Comparison of ENCODE assay signal across 17 cellular contexts in the genomic region with DNA sequence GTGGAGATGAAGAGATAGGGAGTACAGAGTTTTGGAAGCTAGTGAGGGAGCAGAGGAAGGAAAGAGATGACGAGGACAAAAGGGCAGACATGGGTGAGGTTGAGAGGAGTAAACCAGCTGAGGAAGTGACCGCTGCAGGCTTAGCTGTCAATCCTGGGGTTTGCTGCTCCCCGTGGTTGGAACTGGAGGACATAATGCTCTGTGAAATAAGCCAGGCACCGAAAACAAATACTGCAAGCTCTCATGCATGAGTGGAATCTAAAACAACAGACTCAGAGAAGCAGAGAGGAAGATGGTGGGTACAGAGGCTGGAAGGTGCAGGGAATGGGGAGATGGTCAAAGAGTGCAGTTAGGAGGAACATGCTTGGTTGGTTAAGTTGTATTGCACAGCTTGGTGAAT.
DNase-seq lines count a peak whose midpoint lies in the region; ATAC-seq and TF ChIP-seq lines count a peak whose summit lies in the region.
"Had no signal": no experiment of that assay in that cellular context is flagged by ENCODE, and none has a peak within 500 bp of the region (broad histone marks: within the 10 kb centered on the region; RNA-seq: fewer than 3 reads in every experiment).

No MANE protein-coding gene starts in this region.

- peaks cover 12% of the 10 kb centered on the region for H3K4me1 ChIP-seq in GM23338 (ENCODE audit: insufficient read depth)
- H3K4me1 ChIP-seq: SJSA1 had no signal

- no peaks in the 10 kb centered on the region for H3F3A ChIP-seq in GM23338 (replicated peaks; ENCODE audit: low read depth)

- H3K4me1 Mint-ChIP-seq in GM23338: peaks cover 22% of the 10 kb centered on the region
- peaks cover 24% of the 10 kb centered on the region for H3K4me1 Mint-ChIP-seq in WTC11
- peaks cover 5% of the 10 kb centered on the region for H3K4me1 Mint-ChIP-seq in nephron

- peak; percentile 30 for DNase-seq in DMS153 (lab: John Stamatoyannopoulos, UW)
- DNase-seq in DMS153 treated with DMSO at 0.1 percent for 48 hours (lab: John Stamatoyannopoulos, UW; ENCODE audit: unreplicated experiment): no peak
- DNase-seq in GM23338 (ENCODE audit: low spot score): no peak
- DNase-seq in WTC11 (ENCODE audit: low spot score): no peak
- DNase-seq in DMS 273 (lab: John Stamatoyannopoulos, UW; ENCODE audit: unreplicated experiment): no peak
- DNase-seq: MM.1S, NCI-H1092, NCI-H1694, NCI-H2081 treated with DMSO at 0.1 percent for 48 hours, NCI-H226, NCI-H524 treated with DMSO at 0.1 percent for 48 hours had no signal

- TF ChIP-seq CTCF in GM23338 (conservative IDR thresholded peaks at IDR 0.05; ENCODE audit: low read depth in 2 of 2): no peak
- no peak for TF ChIP-seq CTCF in WTC11 (IDR thresholded peaks at IDR 0.05)
- TF ChIP-seq CTCF in nephron (IDR thresholded peaks at IDR 0.05; ENCODE audit: unreplicated experiment in 3 of 3): no peak

- no peak overlapping the region for H3K27ac ChIP-seq in GM23338 (ENCODE audit: low read depth)
- H3K27ac ChIP-seq: 22Rv1, SJSA1 had no signal

- H3K4me2 ChIP-seq in GM23338: peak overlapping the region; percentile 55; the same call in 1 of the 2 replicates

- CTCF ChIA-PET in WTC11 (lab: Charles Lee): interaction anchor here (2.0 to 5.5 kb wide), 2 partner anchors 35 to 155 kb away, joined by 9 to 31 read pairs; no protein-coding TSS in a partner anchor

- H3K9me2 ChIP-seq in GM23338 (ENCODE audit: insufficient read depth): no peaks in the 10 kb centered on the region

- no peaks in the 10 kb centered on the region for H4K20me1 ChIP-seq in GM23338 (replicated peaks; ENCODE audit: insufficient read depth)

- H3K9me3 Mint-ChIP-seq in GM23338 (peaks cover 24% of the 10 kb centered on the region; the same call in 2 of the 3 replicates), WTC11 (peaks cover 8% of the 10 kb centered on the region), nephron (peaks cover 4% of the 10 kb centered on the region)

- H3K36me3 ChIP-seq in GM23338 (ENCODE audit: insufficient read depth): no peaks in the 10 kb centered on the region
- H3K36me3 ChIP-seq: SJSA1 had no signal

- POLR2A ChIA-PET in WTC11 (lab: Charles Lee): no interaction called here

- no peaks in the 10 kb centered on the region for H3K27me3 ChIP-seq in GM23338 (ENCODE audit: insufficient read depth)
- H3K27me3 ChIP-seq: SJSA1 had no signal

- H3K36me3 Mint-ChIP-seq in GM23338 (ENCODE audit: low read depth): no peaks in the 10 kb centered on the region
- H3K36me3 Mint-ChIP-seq in WTC11: peaks cover 4% of the 10 kb centered on the region; the same call in 1 of the 2 replicates
- H3K36me3 Mint-ChIP-seq in nephron (ENCODE audit: low read depth): no peaks in the 10 kb centered on the region

- H3K79me2 ChIP-seq in GM23338 (replicated peaks; ENCODE audit: insufficient read depth): no peaks in the 10 kb centered on the region

- no peak for ATAC-seq in GM23338
- ATAC-seq in WTC11: no peak
- ATAC-seq in HG03521 (IDR thresholded peaks at IDR 0.05; ENCODE audit: unreplicated experiment): no peak
- ATAC-seq in HG02642 (IDR thresholded peaks at IDR 0.05; ENCODE audit: poor library complexity, unreplicated experiment): no peak
- ATAC-seq: Panc1 had no signal

- H3K27me3 Mint-ChIP-seq in GM23338 (ENCODE audit: insufficient read depth, low read depth, poor library complexity) (peaks cover 8% of the 10 kb centered on the region), WTC11 (ENCODE audit: low read depth) (no peaks in the 10 kb centered on the region; the same call in 1 of the 2 replicates), nephron (ENCODE audit: low read depth) (peaks cover 3% of the 10 kb centered on the region)

- H3K27ac Mint-ChIP-seq in GM23338: 0 out of 2 replicates have a peak overlapping the region, but pooled peaks have one; percentile 17
- peak overlapping the region; percentile 69; the same call in 1 of the 2 replicates for H3K27ac Mint-ChIP-seq in WTC11
- peak overlapping the region in 2 of 3 experiments; percentile 10 to 28 for H3K27ac Mint-ChIP-seq in nephron

- peak overlapping the region; percentile 47; the same call in 1 of the 2 replicates for H2AFZ ChIP-seq in GM23338

- no peak overlapping the region for H3K4me3 ChIP-seq in GM23338
- H3K4me3 ChIP-seq: SJSA1 had no signal

- H3K4me3 Mint-ChIP-seq in GM23338 (no peak overlapping the region), WTC11 (no peak overlapping the region), nephron (no peak overlapping the region)

TF ChIP-seq in GM23338, 12 proteins besides CTCF, POLR2A, EP300 and RAD21 (continues in another document):
- TF ChIP-seq POLR2AphosphoS5 (IDR thresholded peaks at IDR 0.05; ENCODE audit: low read depth): no peak
- TF ChIP-seq, protein P1, sequence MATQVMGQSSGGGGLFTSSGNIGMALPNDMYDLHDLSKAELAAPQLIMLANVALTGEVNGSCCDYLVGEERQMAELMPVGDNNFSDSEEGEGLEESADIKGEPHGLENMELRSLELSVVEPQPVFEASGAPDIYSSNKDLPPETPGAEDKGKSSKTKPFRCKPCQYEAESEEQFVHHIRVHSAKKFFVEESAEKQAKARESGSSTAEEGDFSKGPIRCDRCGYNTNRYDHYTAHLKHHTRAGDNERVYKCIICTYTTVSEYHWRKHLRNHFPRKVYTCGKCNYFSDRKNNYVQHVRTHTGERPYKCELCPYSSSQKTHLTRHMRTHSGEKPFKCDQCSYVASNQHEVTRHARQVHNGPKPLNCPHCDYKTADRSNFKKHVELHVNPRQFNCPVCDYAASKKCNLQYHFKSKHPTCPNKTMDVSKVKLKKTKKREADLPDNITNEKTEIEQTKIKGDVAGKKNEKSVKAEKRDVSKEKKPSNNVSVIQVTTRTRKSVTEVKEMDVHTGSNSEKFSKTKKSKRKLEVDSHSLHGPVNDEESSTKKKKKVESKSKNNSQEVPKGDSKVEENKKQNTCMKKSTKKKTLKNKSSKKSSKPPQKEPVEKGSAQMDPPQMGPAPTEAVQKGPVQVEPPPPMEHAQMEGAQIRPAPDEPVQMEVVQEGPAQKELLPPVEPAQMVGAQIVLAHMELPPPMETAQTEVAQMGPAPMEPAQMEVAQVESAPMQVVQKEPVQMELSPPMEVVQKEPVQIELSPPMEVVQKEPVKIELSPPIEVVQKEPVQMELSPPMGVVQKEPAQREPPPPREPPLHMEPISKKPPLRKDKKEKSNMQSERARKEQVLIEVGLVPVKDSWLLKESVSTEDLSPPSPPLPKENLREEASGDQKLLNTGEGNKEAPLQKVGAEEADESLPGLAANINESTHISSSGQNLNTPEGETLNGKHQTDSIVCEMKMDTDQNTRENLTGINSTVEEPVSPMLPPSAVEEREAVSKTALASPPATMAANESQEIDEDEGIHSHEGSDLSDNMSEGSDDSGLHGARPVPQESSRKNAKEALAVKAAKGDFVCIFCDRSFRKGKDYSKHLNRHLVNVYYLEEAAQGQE (IDR thresholded peaks at IDR 0.05; ENCODE audit: unreplicated experiment): no peak
- no peak for TF ChIP-seq ZNF114 (CRISPR knock-in tag; IDR thresholded peaks at IDR 0.05)
- TF ChIP-seq CREB1 (CRISPR knock-in tag; IDR thresholded peaks at IDR 0.05; ENCODE audit: low read depth): no peak
- no peak for TF ChIP-seq JUNB (IDR thresholded peaks at IDR 0.05; ENCODE audit: unreplicated experiment)
- no peak for TF ChIP-seq EZH2phosphoT487 (IDR thresholded peaks at IDR 0.05; ENCODE audit: unreplicated experiment)
- no peak for TF ChIP-seq EZH2 (IDR thresholded peaks at IDR 0.05; ENCODE audit: low read depth, unreplicated experiment)
- no peak for TF ChIP-seq STAT1 (IDR thresholded peaks at IDR 0.05; ENCODE audit: unreplicated experiment)

TF ChIP-seq in WTC11, 78 proteins besides CTCF, POLR2A, EP300 and RAD21 (continues in another document):
- no peak for TF ChIP-seq SMAD4 (CRISPR knock-in tag; IDR thresholded peaks at IDR 0.05)
- no peak for TF ChIP-seq FOXP1 (CRISPR knock-in tag; IDR thresholded peaks at IDR 0.05; ENCODE audit: borderline replicate concordance)
- TF ChIP-seq, protein P2, sequence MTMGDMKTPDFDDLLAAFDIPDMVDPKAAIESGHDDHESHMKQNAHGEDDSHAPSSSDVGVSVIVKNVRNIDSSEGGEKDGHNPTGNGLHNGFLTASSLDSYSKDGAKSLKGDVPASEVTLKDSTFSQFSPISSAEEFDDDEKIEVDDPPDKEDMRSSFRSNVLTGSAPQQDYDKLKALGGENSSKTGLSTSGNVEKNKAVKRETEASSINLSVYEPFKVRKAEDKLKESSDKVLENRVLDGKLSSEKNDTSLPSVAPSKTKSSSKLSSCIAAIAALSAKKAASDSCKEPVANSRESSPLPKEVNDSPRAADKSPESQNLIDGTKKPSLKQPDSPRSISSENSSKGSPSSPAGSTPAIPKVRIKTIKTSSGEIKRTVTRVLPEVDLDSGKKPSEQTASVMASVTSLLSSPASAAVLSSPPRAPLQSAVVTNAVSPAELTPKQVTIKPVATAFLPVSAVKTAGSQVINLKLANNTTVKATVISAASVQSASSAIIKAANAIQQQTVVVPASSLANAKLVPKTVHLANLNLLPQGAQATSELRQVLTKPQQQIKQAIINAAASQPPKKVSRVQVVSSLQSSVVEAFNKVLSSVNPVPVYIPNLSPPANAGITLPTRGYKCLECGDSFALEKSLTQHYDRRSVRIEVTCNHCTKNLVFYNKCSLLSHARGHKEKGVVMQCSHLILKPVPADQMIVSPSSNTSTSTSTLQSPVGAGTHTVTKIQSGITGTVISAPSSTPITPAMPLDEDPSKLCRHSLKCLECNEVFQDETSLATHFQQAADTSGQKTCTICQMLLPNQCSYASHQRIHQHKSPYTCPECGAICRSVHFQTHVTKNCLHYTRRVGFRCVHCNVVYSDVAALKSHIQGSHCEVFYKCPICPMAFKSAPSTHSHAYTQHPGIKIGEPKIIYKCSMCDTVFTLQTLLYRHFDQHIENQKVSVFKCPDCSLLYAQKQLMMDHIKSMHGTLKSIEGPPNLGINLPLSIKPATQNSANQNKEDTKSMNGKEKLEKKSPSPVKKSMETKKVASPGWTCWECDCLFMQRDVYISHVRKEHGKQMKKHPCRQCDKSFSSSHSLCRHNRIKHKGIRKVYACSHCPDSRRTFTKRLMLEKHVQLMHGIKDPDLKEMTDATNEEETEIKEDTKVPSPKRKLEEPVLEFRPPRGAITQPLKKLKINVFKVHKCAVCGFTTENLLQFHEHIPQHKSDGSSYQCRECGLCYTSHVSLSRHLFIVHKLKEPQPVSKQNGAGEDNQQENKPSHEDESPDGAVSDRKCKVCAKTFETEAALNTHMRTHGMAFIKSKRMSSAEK (CRISPR knock-in tag; IDR thresholded peaks at IDR 0.05; ENCODE audit: borderline replicate concordance): no peak
- TF ChIP-seq, protein P3, sequence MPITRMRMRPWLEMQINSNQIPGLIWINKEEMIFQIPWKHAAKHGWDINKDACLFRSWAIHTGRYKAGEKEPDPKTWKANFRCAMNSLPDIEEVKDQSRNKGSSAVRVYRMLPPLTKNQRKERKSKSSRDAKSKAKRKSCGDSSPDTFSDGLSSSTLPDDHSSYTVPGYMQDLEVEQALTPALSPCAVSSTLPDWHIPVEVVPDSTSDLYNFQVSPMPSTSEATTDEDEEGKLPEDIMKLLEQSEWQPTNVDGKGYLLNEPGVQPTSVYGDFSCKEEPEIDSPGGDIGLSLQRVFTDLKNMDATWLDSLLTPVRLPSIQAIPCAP (CRISPR knock-in tag; IDR thresholded peaks at IDR 0.05): no peak

Comparison
In these comparisons a context has a peak if more than half of its experiments do, and no peak if none do; other contexts are left out.
1. H3K27ac Mint-ChIP-seq: peak in every context shown above with its lines; median percentile 69 in WTC11; 19 in nephron; 17 in GM23338.